Comparison of ENCODE assay signal across 10 cellular contexts in the genomic region with DNA sequence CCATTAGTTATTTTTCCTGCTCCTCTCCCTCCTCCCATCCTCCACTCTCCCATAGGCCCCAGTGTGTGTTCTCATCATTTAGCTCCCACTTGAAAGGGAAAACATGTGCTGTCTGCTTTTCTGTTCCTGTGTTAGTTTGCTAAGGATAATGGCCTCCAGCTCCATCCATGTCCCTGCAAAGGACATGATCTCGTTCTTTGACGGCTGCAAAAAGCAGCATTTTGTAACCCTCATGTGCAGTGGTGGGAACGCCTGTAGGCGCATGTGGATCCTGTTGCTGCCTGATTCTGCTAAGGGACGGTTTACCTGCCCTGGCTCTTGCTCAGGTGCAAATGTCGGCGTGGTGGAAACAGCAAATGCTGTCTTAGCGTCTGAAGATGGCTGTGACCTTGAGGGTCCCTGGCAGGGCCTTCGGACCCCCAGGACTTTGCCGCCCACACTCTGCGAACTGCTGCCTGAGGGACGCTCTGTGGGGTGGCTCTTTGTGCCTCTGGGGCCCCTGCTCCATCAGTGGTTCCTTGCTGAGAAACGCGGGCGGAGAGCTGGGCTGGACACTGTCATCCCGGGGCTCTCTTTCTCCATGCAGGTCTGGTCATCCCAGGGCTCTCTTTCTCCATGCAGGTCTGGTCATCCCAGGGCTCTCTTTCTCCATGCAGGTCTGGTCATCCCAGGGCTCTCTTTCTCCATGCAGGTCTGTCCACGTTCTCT. TPM values are rescaled to one million over a fixed set of nuclear protein-coding genes. Genes with fewer than 3 reads are reported as not detected.
DNase-seq lines count a peak whose midpoint lies in the region; ATAC-seq, FAIRE-seq and TF ChIP-seq lines count a peak whose summit lies in the region.
"Had no signal": no experiment of that assay in that cellular context is flagged by ENCODE, and none has a peak within 500 bp of the region (broad histone marks: within the 10 kb centered on the region; RNA-seq: fewer than 3 reads in every experiment).

No MANE protein-coding gene starts in this region.

- H3K9me3 ChIP-seq in gastrocnemius medialis (no peaks in the 10 kb centered on the region), breast epithelium (no peaks in the 10 kb centered on the region)

- ATAC-seq in gastrocnemius medialis: no peak

- CTCF ChIA-PET in HEK293T (lab: Yijun Ruan, JAX): no interaction called here

- H3K36me3 ChIP-seq in gastrocnemius medialis: no peaks in the 10 kb centered on the region
- no peaks in the 10 kb centered on the region for H3K36me3 ChIP-seq in breast epithelium

- no peak for FAIRE-seq in GM12892 (lab: Jason Lieb, UNC)

- TF ChIP-seq CTCF in gastrocnemius medialis (IDR thresholded peaks at IDR 0.05 in 4 of 5, conservative IDR thresholded peaks at IDR 0.05 in 1 of 5): no peak
- no peak for TF ChIP-seq CTCF in breast epithelium (IDR thresholded peaks at IDR 0.05)

- H3K27ac ChIP-seq in gastrocnemius medialis (peak overlapping the region in 1 of 4 donors; percentile 18), breast epithelium (no peak overlapping the region)
- H3K27ac ChIP-seq: 22Rv1 had no signal

- peak; percentile 49 for DNase-seq in DMS 273 (lab: John Stamatoyannopoulos, UW; ENCODE audit: unreplicated experiment)
- no peak for DNase-seq in DMS 273 treated with DMSO at 0.1 percent for 48 hours (lab: John Stamatoyannopoulos, UW)
- no peak for DNase-seq in HEK293T (ENCODE audit: extremely low spot score)
- peak; percentile 27 for DNase-seq in RKO (ENCODE audit: low spot score)
- DNase-seq in midbrain (lab: John Stamatoyannopoulos, UW): peak; percentile 7
- no peak for DNase-seq in gastrocnemius medialis
- DNase-seq in GM12892 (ENCODE audit: insufficient read length): no peak
- DNase-seq in breast epithelium (ENCODE audit: low spot score in 2 of 2): no peak
- DNase-seq: NCI-H1436 treated with DMSO at 0.1 percent for 48 hours had no signal

- H3K4me3 ChIP-seq in gastrocnemius medialis (no peak overlapping the region), breast epithelium (no peak overlapping the region)

- POLR2A ChIA-PET in HEK293T (lab: Yijun Ruan, JAX): interaction anchor here (1.2 to 1.4 kb wide), 2 partner anchors 15 to 31 kb away, joined by 3 to 5 read pairs; partner anchors contain the start of genes ECHS1 and FUOM

- intact Hi-C loops in gastrocnemius medialis (cut with DNase I; ENCODE audit: low total_unique reads): no loop called here
- intact Hi-C loops in breast epithelium (cut with DNase I; ENCODE audit: low total_unique reads): no loop called here

- TF ChIP-seq POLR2A in gastrocnemius medialis (IDR thresholded peaks at IDR 0.05) (no peak), GM12892 (IDR thresholded peaks at IDR 0.05; ENCODE audit: low read depth, low read length) (no peak), breast epithelium (IDR thresholded peaks at IDR 0.05) (no peak)

- H3K4me1 ChIP-seq in gastrocnemius medialis: peaks cover 0 to 1% of the 10 kb centered on the region in 2 donors
- no peaks in the 10 kb centered on the region for H3K4me1 ChIP-seq in breast epithelium

- no peaks in the 10 kb centered on the region for H3K27me3 ChIP-seq in gastrocnemius medialis
- H3K27me3 ChIP-seq in breast epithelium: no peaks in the 10 kb centered on the region

- in situ Hi-C loops in gastrocnemius medialis (cut with MboI; ENCODE audit: low sequenced_read_pairs in 4 of 4): no loop called here

TF ChIP-seq in HEK293T, 16 proteins besides CTCF, POLR2A, EP300 and RAD21:
- TF ChIP-seq SUZ12 (IDR thresholded peaks at IDR 0.05) (no peak), LEF1 (IDR thresholded peaks at IDR 0.05; ENCODE audit: borderline replicate concordance) (no peak), ELF4 (IDR thresholded peaks at IDR 0.05) (no peak), HDGF (IDR thresholded peaks at IDR 0.05; ENCODE audit: borderline replicate concordance) (no peak), FOXM1 (IDR thresholded peaks at IDR 0.05; ENCODE audit: borderline replicate concordance) (no peak), CTBP1 (IDR thresholded peaks at IDR 0.05; ENCODE audit: borderline replicate concordance) (0 out of 2 replicates have a peak, but pooled peaks have one; percentile 48), ARNT (IDR thresholded peaks at IDR 0.05) (no peak), TARDBP (IDR thresholded peaks at IDR 0.05) (no peak), SP1 (IDR thresholded peaks at IDR 0.05) (no peak)

RNA-seq across cellular contexts. Expression of gene MTG1, which starts 5.5 kb away (rescaled TPM):
- 10 to 100 TPM; 12.2 to 23.9 (median 14.1) TPM for total RNA-seq in gastrocnemius medialis
- polyA plus RNA-seq in GM12892 (2012; ENCODE audit: missing spikeins): 38.8 TPM
- 10 to 100 TPM; 22.9 to 56.4 (median 37.0) TPM for total RNA-seq in breast epithelium

RNA-seq across cellular contexts. Expression of gene PAOX, which starts 9.4 kb away (rescaled TPM):
- 1 to 10 TPM; 4.9 to 7.7 (median 6.7) TPM for total RNA-seq in gastrocnemius medialis
- 7.1 TPM for polyA plus RNA-seq in GM12892 (2012; ENCODE audit: missing spikeins)
- 10 to 100 TPM in 1 of 3 donors, 1 to 10 TPM in 2; 7.5 to 10.5 (median 8.6) TPM for total RNA-seq in breast epithelium

RNA-seq across cellular contexts. Expression of gene ECHS1, which starts 15.3 kb away (rescaled TPM):
- total RNA-seq in gastrocnemius medialis (100 to 1,000 TPM in 3 of 4 donors, 10 to 100 TPM in 1; 96.7 to 123 (median 106) TPM), breast epithelium (100 to 1,000 TPM in 1 of 3 donors, 10 to 100 TPM in 2; 71.8 to 165 (median 84.2) TPM)
- polyA plus RNA-seq in GM12892 (2012; ENCODE audit: missing spikeins): 79.0 TPM

RNA-seq across cellular contexts. Expression of gene FUOM, which starts 30.6 kb away (rescaled TPM):
- total RNA-seq in gastrocnemius medialis (1 to 10 TPM; 3.2 to 8.9 (median 5.6) TPM), breast epithelium (10 to 100 TPM; 13.8 to 31.5 (median 31.2) TPM)
- 17.9 TPM for polyA plus RNA-seq in GM12892 (2012; ENCODE audit: missing spikeins)

RNA-seq across cellular contexts. Expression of gene SPRN, which starts 36.0 kb away (rescaled TPM):
- total RNA-seq in gastrocnemius medialis (not detected), breast epithelium (under 1 TPM in 1 of 3 donors, not detected in 2; 0.33 TPM)
- polyA plus RNA-seq in GM12892 (2012; ENCODE audit: missing spikeins): 0.72 TPM

Comparison
In these comparisons a context has a peak if more than half of its experiments do, and no peak if none do; other contexts are left out.
1. DNase-seq: peak in DMS 273 (single experiment), RKO (single experiment) and midbrain (single experiment); none in DMS 273 treated with DMSO at 0.1 percent for 48 hours (single experiment), HEK293T (single experiment), gastrocnemius medialis (0 of 2), GM12892 (single experiment) and breast epithelium (0 of 2).